In the genomic region with DNA sequence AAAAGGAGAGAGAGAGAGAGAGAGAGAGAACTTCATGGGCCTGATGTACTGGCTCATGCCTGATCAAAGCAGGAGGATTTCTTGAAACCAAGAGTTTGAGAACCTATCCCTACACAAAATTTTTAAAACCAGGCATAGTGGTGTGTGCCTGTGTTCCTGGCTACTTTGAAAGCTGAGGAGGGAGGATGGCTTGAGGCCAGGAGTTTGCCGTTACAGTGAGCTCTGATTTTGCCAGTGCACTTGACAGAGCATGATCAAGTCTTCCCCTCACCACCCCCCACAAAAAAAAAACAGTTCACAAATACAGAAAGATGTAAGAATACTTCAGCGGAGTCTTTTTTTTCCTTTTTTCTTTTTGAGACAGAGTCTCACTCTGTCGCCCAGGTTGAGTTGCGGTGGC, we compare ENCODE assay signal across 24 cellular contexts.
"Had no signal": no experiment of that assay in that cellular context is flagged by ENCODE, and none has a peak within 500 bp of the region (broad histone marks: within the 10 kb centered on the region; RNA-seq: fewer than 3 reads in every experiment).

No MANE protein-coding gene starts in this region.

- DNase-seq: colonic mucosa; dermis blood vessel endothelial cell; effector memory CD8-positive, alpha-beta T cell; foreskin fibroblast; heart left ventricle; left cardiac atrium; left lung; mesendoderm; midbrain; naive thymus-derived CD4-positive, alpha-beta T cell; pancreas; retina; right lobe of liver; small intestine; stimulated activated CD4-positive, alpha-beta T cell treated with anti-CD3 and anti-CD28 coated beads, Interleukin-15, amount 100 ng/mL, for 24 hours; stimulated activated CD4-positive, alpha-beta T cell treated with anti-CD3 and anti-CD28 coated beads, Interleukin-2, amount 100 ng/mL, for 48 hours; stimulated activated naive CD4-positive, alpha-beta T cell; stimulated activated naive CD8-positive, alpha-beta T cell treated with anti-CD3 and anti-CD28 coated beads, Interleukin-15, amount 100 ng/mL, for 72 hours; trophoblast cell had no signal

- H3K4me1 ChIP-seq: colonic mucosa, gastroesophageal sphincter, heart left ventricle, left lung, pancreas, right lobe of liver, suprapubic skin, vagina had no signal

- H3K4me3 ChIP-seq: colonic mucosa, gastroesophageal sphincter, heart left ventricle, hepatocyte, left lung, pancreas, right lobe of liver, suprapubic skin, vagina had no signal

- H3K27me3 ChIP-seq: colonic mucosa, gastroesophageal sphincter, heart left ventricle, hepatocyte, left lung, neutrophil, pancreas, right lobe of liver, suprapubic skin, vagina had no signal

- H3K27ac ChIP-seq: colonic mucosa, gastroesophageal sphincter, heart left ventricle, hepatocyte, left lung, neutrophil, pancreas, right lobe of liver, suprapubic skin, vagina had no signal

- H3K4me1 Mint-ChIP-seq: naive thymus-derived CD4-positive, alpha-beta T cell; stimulated activated naive CD8-positive, alpha-beta T cell treated with anti-CD3 and anti-CD28 coated beads, Interleukin-15, amount 100 ng/mL, for 72 hours had no signal

- H3K9me3 Mint-ChIP-seq: effector memory CD8-positive, alpha-beta T cell; stimulated activated naive CD8-positive, alpha-beta T cell treated with anti-CD3 and anti-CD28 coated beads, Interleukin-15, amount 100 ng/mL, for 72 hours had no signal

- H3K4me3 Mint-ChIP-seq: naive thymus-derived CD4-positive, alpha-beta T cell; stimulated activated naive CD8-positive, alpha-beta T cell treated with anti-CD3 and anti-CD28 coated beads, Interleukin-15, amount 100 ng/mL, for 72 hours had no signal

- ATAC-seq: effector memory CD8-positive, alpha-beta T cell; gastroesophageal sphincter; heart left ventricle; left cardiac atrium; left lung; naive thymus-derived CD4-positive, alpha-beta T cell; pancreas; right lobe of liver; stimulated activated naive CD8-positive, alpha-beta T cell treated with anti-CD3 and anti-CD28 coated beads, Interleukin-15, amount 100 ng/mL, for 72 hours had no signal

- H3K27ac Mint-ChIP-seq: effector memory CD8-positive, alpha-beta T cell; naive thymus-derived CD4-positive, alpha-beta T cell had no signal

- H3K9me3 ChIP-seq: colonic mucosa, gastroesophageal sphincter, heart left ventricle, left lung, neutrophil, pancreas, right lobe of liver, suprapubic skin, vagina had no signal

- H3K36me3 ChIP-seq: colonic mucosa, left lung, neutrophil, pancreas, right lobe of liver, suprapubic skin had no signal

- H3K27me3 Mint-ChIP-seq: effector memory CD8-positive, alpha-beta T cell; naive thymus-derived CD4-positive, alpha-beta T cell; stimulated activated naive CD8-positive, alpha-beta T cell treated with anti-CD3 and anti-CD28 coated beads, Interleukin-15, amount 100 ng/mL, for 72 hours had no signal
